Comparison of ENCODE assay signal across 22 cellular contexts in genomic region chr1:223299553-223299952, GRCh38.
A peak's percentile ranks its signal among the peaks of the same experiment; 100 is the strongest.
DNase-seq lines count a peak whose midpoint lies in the region; ATAC-seq, FAIRE-seq and TF ChIP-seq lines count a peak whose summit lies in the region.
"Had no signal": no experiment of that assay in that cellular context is flagged by ENCODE, and none has a peak within 500 bp of the region (broad histone marks: within the 10 kb centered on the region; RNA-seq: fewer than 3 reads in every experiment).

No MANE protein-coding gene starts in this region.

- peak overlapping the region; percentile 22 for H3K27ac Mint-ChIP-seq in T-helper 17 cell
- H3K27ac Mint-ChIP-seq: IgD-negative memory B cell had no signal

- H3K27ac ChIP-seq in A549 = no peak overlapping the region
- no peak overlapping the region for H3K27ac ChIP-seq in spleen
- H3K27ac ChIP-seq: C4-2B, GM23248, HL-60 had no signal

- TF ChIP-seq CTCF in A549 (IDR thresholded peaks at IDR 0.05) (no peak), spleen (IDR thresholded peaks at IDR 0.05 in 8 of 11, conservative IDR thresholded peaks at IDR 0.05 in 3 of 11) (no peak), lower leg skin (IDR thresholded peaks at IDR 0.05) (no peak)

- POLR2A ChIA-PET in A549 (lab: Yijun Ruan, JAX) = no interaction called here

- FAIRE-seq in A549 (lab: Jason Lieb, UNC) = no peak
- FAIRE-seq: G401.6, GM12891, GM19239 had no signal

- DNase-seq in A549 (ENCODE audit: low read depth in 1 of 2, low spot score in 1 of 2) = no peak
- peak; percentile 16 for DNase-seq in EH (ENCODE audit: low read depth)
- DNase-seq in T-helper 17 cell = no peak
- DNase-seq in kidney tubule cell (ENCODE audit: low spot score) = peak; percentile 4
- DNase-seq in spleen = no peak
- no peak for DNase-seq in lower leg skin (ENCODE audit: low spot score in 2 of 2)
- DNase-seq: ACHN; AML-193; Caco-2; CD4-positive, alpha-beta T cell; DMS153; DMS79; GM23248; HCEC 1CT; KG1 had no signal

- H3K9me3 ChIP-seq in A549 = no peaks in the 10 kb centered on the region
- no peaks in the 10 kb centered on the region for H3K9me3 ChIP-seq in T-helper 17 cell (ENCODE audit: control insufficient read depth, low read length, poor library complexity, severe bottlenecking)
- H3K9me3 ChIP-seq in spleen = peaks cover 0 to 21% (median 14%) of the 10 kb centered on the region in 8 donors
- H3K9me3 ChIP-seq: Caco-2 had no signal

- 0% methylated on average over 1 of the region's 1 CpG for WGBS in A549 (ENCODE audit: missing lambda C conversion rate)
- 9 to 43% (median 30%) methylated on average over 1 of the region's 1 CpG for WGBS in spleen, 5 donors
- 8 to 55% methylated on average over 1 of the region's 1 CpG for WGBS in lower leg skin, 2 donors

- intact Hi-C loops in spleen (cut with DNase I; ENCODE audit: low total_unique reads) = no loop called here
- intact Hi-C loops in lower leg skin (cut with DNase I; ENCODE audit: low total_unique reads) = no loop called here

- ATAC-seq in A549 = no peak
- no peak for ATAC-seq in T-helper 17 cell
- ATAC-seq in GM21717 (IDR thresholded peaks at IDR 0.05; ENCODE audit: unreplicated experiment) = no peak

- CTCF ChIA-PET in A549 (lab: Yijun Ruan, JAX) = no interaction called here

- H3K27me3 Mint-ChIP-seq in T-helper 17 cell = no peaks in the 10 kb centered on the region
- H3K27me3 Mint-ChIP-seq: CD4-positive, alpha-beta T cell; IgD-negative memory B cell had no signal

- H3K4me2 ChIP-seq in A549 = no peak overlapping the region

- H3K4me1 ChIP-seq in A549 = no peaks in the 10 kb centered on the region
- H3K4me1 ChIP-seq in spleen = no peaks in the 10 kb centered on the region
- H3K4me1 ChIP-seq: Caco-2 had no signal

- no peak for TF ChIP-seq RAD21 in A549 (conservative IDR thresholded peaks at IDR 0.05 in 1 of 2, IDR thresholded peaks at IDR 0.05 in 1 of 2)

- no peaks in the 10 kb centered on the region for H3K36me3 ChIP-seq in spleen

- no peaks in the 10 kb centered on the region for H3K36me3 Mint-ChIP-seq in T-helper 17 cell (ENCODE audit: low read depth)
- H3K36me3 Mint-ChIP-seq: IgD-negative memory B cell had no signal

- TF ChIP-seq POLR2A in A549 (IDR thresholded peaks at IDR 0.05; ENCODE audit: low read length) (no peak), spleen (IDR thresholded peaks at IDR 0.05) (no peak), lower leg skin (IDR thresholded peaks at IDR 0.05) (no peak)

- peaks cover 19% of the 10 kb centered on the region for H3K4me1 Mint-ChIP-seq in T-helper 17 cell

- H3K4me3 Mint-ChIP-seq in T-helper 17 cell = no peak overlapping the region
- H3K4me3 Mint-ChIP-seq: CD4-positive, alpha-beta T cell; IgD-negative memory B cell had no signal

- H3K27me3 ChIP-seq in spleen (replicated peaks in 1 of 7) = no peaks in the 10 kb centered on the region

- TF ChIP-seq EP300 in A549 (IDR thresholded peaks at IDR 0.05) = no peak

- H3K4me3 ChIP-seq in A549 (no peak overlapping the region), spleen (no peak overlapping the region), lower leg skin (ENCODE audit: low read depth, poor library complexity, severe bottlenecking) (no peak overlapping the region)
- H3K4me3 ChIP-seq: GM23248 had no signal

TF ChIP-seq in A549, 52 proteins besides CTCF, POLR2A, EP300 and RAD21:
- TF ChIP-seq PBX3 (IDR thresholded peaks at IDR 0.05) = no peak
- no peak for TF ChIP-seq PHF8 (IDR thresholded peaks at IDR 0.05; ENCODE audit: borderline replicate concordance, low read depth)
- peak; percentile 58 for TF ChIP-seq MAFK (IDR thresholded peaks at IDR 0.05; ENCODE audit: partially characterized antibody)

Comparison
In these comparisons a context has a peak if more than half of its experiments do, and no peak if none do; other contexts are left out.
1. DNase-seq: peak in EH (single experiment) and kidney tubule cell (single experiment); none in A549 (0 of 2), T-helper 17 cell (0 of 3), spleen (single experiment) and lower leg skin (0 of 2).